8 cellular contexts compared by ENCODE assay signal in genomic region chr12:50224026-50224692, GRCh38. TPM values are rescaled to one million over a fixed set of nuclear protein-coding genes. Genes with fewer than 3 reads are reported as not detected.
DNase-seq lines count a peak whose midpoint lies in the region; ATAC-seq and TF ChIP-seq lines count a peak whose summit lies in the region.

No MANE protein-coding gene starts in this region.

- H3K27me3 ChIP-seq in lower lobe of right lung (ENCODE audit: low read depth), result no peaks in the 10 kb centered on the region

- intact Hi-C loops in lower lobe of right lung (cut with DNase I), result no loop called here
- intact Hi-C loops in Right ventricle myocardium inferior (cut with DNase I), result loop anchor here (5.0 kb wide), 2 partner anchors 33 to 58 kb away; partner anchors contain the start of gene LIMA1
- intact Hi-C loops in Right ventricle myocardium superior (cut with DNase I), result no loop called here

- no peak overlapping the region for H3K27ac ChIP-seq in lower lobe of right lung

- peak; percentile 42 for DNase-seq in AG10803 (ENCODE audit: low read depth)
- peak; percentile 72 for DNase-seq in NCI-H226
- DNase-seq in activated effector memory CD4-positive, alpha-beta T cell treated with Interleukin-2 at 50 U/mL for 16 hours, result peak; percentile 9
- DNase-seq in lower lobe of right lung, result no peak
- no peak for DNase-seq in Right ventricle myocardium inferior (ENCODE audit: missing footprints)
- DNase-seq in Right ventricle myocardium superior, result no peak
- DNase-seq in NCI-H2081 treated with DMSO at 0.1 percent for 48 hours (lab: John Stamatoyannopoulos, UW), result no peak

- no peaks in the 10 kb centered on the region for H3K9me3 ChIP-seq in lower lobe of right lung

- H3K4me1 ChIP-seq in lower lobe of right lung, result peaks cover 31% of the 10 kb centered on the region

- H3K4me3 ChIP-seq in AG10803 (ENCODE audit: low read length) (no peak overlapping the region), lower lobe of right lung (no peak overlapping the region)

- no peak for TF ChIP-seq CTCF in AG10803 (conservative IDR thresholded peaks at IDR 0.05; ENCODE audit: low read length)
- TF ChIP-seq CTCF in lower lobe of right lung (IDR thresholded peaks at IDR 0.05), result no peak

- H3K36me3 ChIP-seq in lower lobe of right lung, result peaks cover 7% of the 10 kb centered on the region

- peak; percentile 52 for ATAC-seq in GM21576 (IDR thresholded peaks at IDR 0.05; ENCODE audit: unreplicated experiment)
- peak; percentile 82 to 88 for ATAC-seq in lower lobe of right lung
- no peak for ATAC-seq in Right ventricle myocardium inferior
- ATAC-seq in Right ventricle myocardium superior (ENCODE audit: poor library complexity), result no peak

RNA-seq across cellular contexts. Expression of gene CERS5, which starts 57.0 kb away (rescaled TPM):
- total RNA-seq in lower lobe of right lung, result 37.7 TPM
- 9.6 TPM for total RNA-seq in Right ventricle myocardium inferior
- 7.3 TPM for total RNA-seq in Right ventricle myocardium superior

RNA-seq across cellular contexts. Expression of gene LIMA1, which starts 59.2 kb away (rescaled TPM):
- total RNA-seq in lower lobe of right lung, result 76.6 TPM
- 16.7 TPM for total RNA-seq in Right ventricle myocardium inferior
- total RNA-seq in Right ventricle myocardium superior, result 11.8 TPM

Comparison
In these comparisons a context has a peak if more than half of its experiments do, and no peak if none do; other contexts are left out.
1. DNase-seq: peak in AG10803 (single experiment), NCI-H226 (single experiment) and activated effector memory CD4-positive, alpha-beta T cell treated with Interleukin-2 at 50 U/mL for 16 hours (single experiment); none in lower lobe of right lung (single experiment), Right ventricle myocardium inferior (single experiment), Right ventricle myocardium superior (single experiment) and NCI-H2081 treated with DMSO at 0.1 percent for 48 hours (single experiment).
2. ATAC-seq: peak in GM21576 (single experiment) and lower lobe of right lung (2 of 2); none in Right ventricle myocardium inferior (single experiment) and Right ventricle myocardium superior (single experiment).